ENCODE assay signal across 1 cellular context in the genomic region with DNA sequence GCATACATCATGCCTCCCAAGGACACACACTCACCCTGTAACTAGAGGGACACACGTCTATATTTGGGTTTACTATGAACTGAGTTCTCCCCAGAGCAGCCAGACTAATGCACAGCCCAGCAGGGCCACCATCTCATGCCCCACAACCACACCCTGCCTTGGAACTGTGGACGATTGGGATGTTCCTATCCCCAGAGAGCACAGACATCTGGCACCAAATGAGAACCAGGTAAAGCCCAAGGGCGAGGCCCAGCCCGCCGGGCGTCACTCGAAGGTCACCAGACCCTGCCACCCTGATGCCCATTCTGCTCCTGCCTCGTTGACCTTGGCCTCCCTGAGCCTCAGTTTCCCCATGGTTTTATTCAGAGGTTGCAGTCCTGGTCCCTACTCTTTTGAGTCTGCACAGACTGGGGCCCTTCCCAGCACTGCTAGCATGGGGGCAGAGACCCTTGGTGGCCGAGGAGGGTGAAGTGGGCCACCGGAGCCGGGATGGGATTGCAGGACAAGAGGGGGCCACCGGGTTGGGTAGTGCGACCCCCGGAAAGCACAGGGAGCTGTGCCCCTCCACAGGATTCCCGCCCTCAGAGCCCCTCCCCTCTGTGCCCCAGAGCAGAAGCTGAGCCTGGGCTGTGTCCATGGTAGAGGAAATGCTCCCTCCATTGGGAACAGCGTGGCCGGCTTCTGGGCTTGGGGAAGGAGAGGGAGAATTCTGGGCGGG.
TF ChIP-seq lines count a peak whose summit lies in the region.

No MANE protein-coding gene starts in this region.

TF ChIP-seq in HepG2, 621 proteins besides CTCF, POLR2A, EP300 and RAD21 (continued from another document):
- TF ChIP-seq, protein P1, sequence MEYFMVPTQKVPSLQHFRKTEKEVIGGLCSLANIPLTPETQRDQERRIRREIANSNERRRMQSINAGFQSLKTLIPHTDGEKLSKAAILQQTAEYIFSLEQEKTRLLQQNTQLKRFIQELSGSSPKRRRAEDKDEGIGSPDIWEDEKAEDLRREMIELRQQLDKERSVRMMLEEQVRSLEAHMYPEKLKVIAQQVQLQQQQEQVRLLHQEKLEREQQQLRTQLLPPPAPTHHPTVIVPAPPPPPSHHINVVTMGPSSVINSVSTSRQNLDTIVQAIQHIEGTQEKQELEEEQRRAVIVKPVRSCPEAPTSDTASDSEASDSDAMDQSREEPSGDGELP (IDR thresholded peaks at IDR 0.05; ENCODE audit: borderline replicate concordance, low read depth): no peak
- TF ChIP-seq BRCA1 (CRISPR knock-in tag; IDR thresholded peaks at IDR 0.05): no peak
- TF ChIP-seq SALL2 (CRISPR knock-in tag; IDR thresholded peaks at IDR 0.05): no peak
- TF ChIP-seq, protein P2, sequence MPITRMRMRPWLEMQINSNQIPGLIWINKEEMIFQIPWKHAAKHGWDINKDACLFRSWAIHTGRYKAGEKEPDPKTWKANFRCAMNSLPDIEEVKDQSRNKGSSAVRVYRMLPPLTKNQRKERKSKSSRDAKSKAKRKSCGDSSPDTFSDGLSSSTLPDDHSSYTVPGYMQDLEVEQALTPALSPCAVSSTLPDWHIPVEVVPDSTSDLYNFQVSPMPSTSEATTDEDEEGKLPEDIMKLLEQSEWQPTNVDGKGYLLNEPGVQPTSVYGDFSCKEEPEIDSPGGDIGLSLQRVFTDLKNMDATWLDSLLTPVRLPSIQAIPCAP (CRISPR knock-in tag; IDR thresholded peaks at IDR 0.05; ENCODE audit: low read depth): no peak
- no peak for TF ChIP-seq THAP11 (CRISPR knock-in tag; IDR thresholded peaks at IDR 0.05)
